In genomic region chr3:49017978-49018706, GRCh38 we compare ENCODE assay signal across 1 cellular context.
TF ChIP-seq lines count a peak whose summit lies in the region.

Gene DALRD3, minus strand, starts transcription at chr3:49018580. Its CDS starts 16 bp downstream, at chr3:49018564.

TF ChIP-seq in K562, 482 proteins besides CTCF, POLR2A, EP300 and RAD21 (continued from another document and continues in another):
- no peak for TF ChIP-seq TSHZ1 (CRISPR knock-in tag; IDR thresholded peaks at IDR 0.05)
- no peak for TF ChIP-seq DIDO1 (tag; IDR thresholded peaks at IDR 0.05; ENCODE audit: low read depth)
- TF ChIP-seq FOXK1 (CRISPR knock-in tag; IDR thresholded peaks at IDR 0.05; ENCODE audit: borderline replicate concordance): no peak
- TF ChIP-seq ZZZ3 (IDR thresholded peaks at IDR 0.05): no peak
- no peak for TF ChIP-seq RBM15 (IDR thresholded peaks at IDR 0.05; ENCODE audit: insufficient read depth, low read length)
- no peak for TF ChIP-seq ELK3 (CRISPR knock-in tag; IDR thresholded peaks at IDR 0.05)
- peak; percentile 41 for TF ChIP-seq SUPT5H (IDR thresholded peaks at IDR 0.05)
- no peak for TF ChIP-seq PHTF2 (CRISPR knock-in tag; IDR thresholded peaks at IDR 0.05)
- no peak for TF ChIP-seq MTF1 (CRISPR knock-in tag; IDR thresholded peaks at IDR 0.05; ENCODE audit: borderline replicate concordance)
- no peak for TF ChIP-seq DLX4 (CRISPR knock-in tag; IDR thresholded peaks at IDR 0.05)
- no peak for TF ChIP-seq CSDE1 (IDR thresholded peaks at IDR 0.05)
- TF ChIP-seq ARID3B (CRISPR knock-in tag; IDR thresholded peaks at IDR 0.05; ENCODE audit: borderline replicate concordance): no peak
- TF ChIP-seq GTF3C2 (IDR thresholded peaks at IDR 0.05; ENCODE audit: borderline replicate concordance, extremely low read depth, insufficient read length): no peak
- no peak for TF ChIP-seq SMAD1 (IDR thresholded peaks at IDR 0.05; ENCODE audit: low read depth, low read length, partially characterized antibody)
- no peak for TF ChIP-seq TARDBP (IDR thresholded peaks at IDR 0.05)
- TF ChIP-seq KAT7 (CRISPR knock-in tag; IDR thresholded peaks at IDR 0.05; ENCODE audit: borderline replicate concordance): no peak
- no peak for TF ChIP-seq ZNF253 (CRISPR knock-in tag; conservative IDR thresholded peaks at IDR 0.05)
- no peak for TF ChIP-seq ETV6 (IDR thresholded peaks at IDR 0.05; ENCODE audit: borderline replicate concordance in 1 of 2, low read depth in 2 of 2, low read length in 1 of 2)
- no peak for TF ChIP-seq ETV6 (CRISPR knock-in tag; IDR thresholded peaks at IDR 0.05; ENCODE audit: borderline replicate concordance)
- TF ChIP-seq CHCHD3 (CRISPR knock-in tag; IDR thresholded peaks at IDR 0.05): no peak
- TF ChIP-seq WHSC1 (IDR thresholded peaks at IDR 0.05; ENCODE audit: low read length): no peak
- TF ChIP-seq SRSF9 (IDR thresholded peaks at IDR 0.05; ENCODE audit: borderline replicate concordance, low read depth, low read length): no peak
- TF ChIP-seq ZNF311 (CRISPR knock-in tag; IDR thresholded peaks at IDR 0.05): no peak
- TF ChIP-seq STAT5B (CRISPR knock-in tag; IDR thresholded peaks at IDR 0.05): no peak
- no peak for TF ChIP-seq MITF (IDR thresholded peaks at IDR 0.05)
- TF ChIP-seq CBX1 (IDR thresholded peaks at IDR 0.05; ENCODE audit: low read depth): peak; percentile 39; the same call in 1 of the 2 replicates
- TF ChIP-seq RFX7 (CRISPR knock-in tag; IDR thresholded peaks at IDR 0.05): no peak
- TF ChIP-seq ZNF217 (CRISPR knock-in tag; IDR thresholded peaks at IDR 0.05): no peak
- 0 out of 2 replicates have a peak, but pooled peaks have one; percentile 13 for TF ChIP-seq KLF13 (tag; IDR thresholded peaks at IDR 0.05; ENCODE audit: borderline replicate concordance, low read depth)
- no peak for TF ChIP-seq ZNF76 (CRISPR knock-in tag; IDR thresholded peaks at IDR 0.05; ENCODE audit: borderline replicate concordance)
- TF ChIP-seq SIX5 (IDR thresholded peaks at IDR 0.05; ENCODE audit: borderline replicate concordance in 1 of 2, insufficient read depth in 1 of 2, low read depth in 1 of 2, low read length in 2 of 2): no peak
- TF ChIP-seq HDAC8 (tag; IDR thresholded peaks at IDR 0.05): no peak
- no peak for TF ChIP-seq NCOA1 (IDR thresholded peaks at IDR 0.05; ENCODE audit: low read depth)
- TF ChIP-seq POLR2AphosphoS2 (IDR thresholded peaks at IDR 0.05; ENCODE audit: low read length): peak; percentile 94; the same call in 1 of the 2 replicates
- TF ChIP-seq ZFX (CRISPR knock-in tag; IDR thresholded peaks at IDR 0.05): peak; percentile 77
- TF ChIP-seq GTF2A2 (tag; IDR thresholded peaks at IDR 0.05): no peak
- TF ChIP-seq TCFL5 (CRISPR knock-in tag; conservative IDR thresholded peaks at IDR 0.05): no peak
- TF ChIP-seq FOXP1 (CRISPR knock-in tag; IDR thresholded peaks at IDR 0.05): no peak; the same call in 1 of the 2 replicates
- no peak for TF ChIP-seq ZNF277 (CRISPR knock-in tag; IDR thresholded peaks at IDR 0.05; ENCODE audit: borderline replicate concordance)
- peak; percentile 82 for TF ChIP-seq SAFB (IDR thresholded peaks at IDR 0.05; ENCODE audit: borderline replicate concordance, low read depth, low read length)
- TF ChIP-seq FOXP4 (CRISPR knock-in tag; IDR thresholded peaks at IDR 0.05; ENCODE audit: borderline replicate concordance): no peak
- TF ChIP-seq ERF (CRISPR knock-in tag; IDR thresholded peaks at IDR 0.05): 0 out of 2 replicates have a peak, but pooled peaks have one; percentile 41
- TF ChIP-seq ZNF561 (CRISPR knock-in tag; conservative IDR thresholded peaks at IDR 0.05): no peak
- no peak for TF ChIP-seq TRIM28 (IDR thresholded peaks at IDR 0.05)
- no peak for TF ChIP-seq TFAM (CRISPR knock-in tag; conservative IDR thresholded peaks at IDR 0.05)
- peak; percentile 93 for TF ChIP-seq GABPA (tag; conservative IDR thresholded peaks at IDR 0.05; ENCODE audit: low read depth)
- TF ChIP-seq U2AF1 (optimal IDR thresholded peaks at IDR 0.05; ENCODE audit: low read depth, low read length): peak; percentile 71
- TF ChIP-seq U2AF2 (optimal IDR thresholded peaks at IDR 0.05; ENCODE audit: low read depth, low read length): no peak
- no peak for TF ChIP-seq TRIM24 (IDR thresholded peaks at IDR 0.05)
- TF ChIP-seq ZNF655 (CRISPR knock-in tag; IDR thresholded peaks at IDR 0.05): peak; percentile 59; the same call in 1 of the 2 replicates
- no peak for TF ChIP-seq XRCC4 (IDR thresholded peaks at IDR 0.05; ENCODE audit: extremely low read depth, insufficient read depth, insufficient read length)
- no peak for TF ChIP-seq STAG1 (CRISPR knock-in tag; IDR thresholded peaks at IDR 0.05; ENCODE audit: borderline replicate concordance)
- no peak for TF ChIP-seq POLR3A (IDR thresholded peaks at IDR 0.05; ENCODE audit: borderline replicate concordance, extremely low read depth, insufficient read depth, insufficient read length)
- TF ChIP-seq ZNF175 (CRISPR knock-in tag; IDR thresholded peaks at IDR 0.05; ENCODE audit: low read depth): no peak
